In genomic region chr10:2392145-2392812, GRCh38 we compare ENCODE assay signal across 24 cellular contexts.
A peak's percentile ranks its signal among the peaks of the same experiment; 100 is the strongest.
DNase-seq lines count a peak whose midpoint lies in the region; ATAC-seq and TF ChIP-seq lines count a peak whose summit lies in the region.
"Had no signal": no experiment of that assay in that cellular context is flagged by ENCODE, and none has a peak within 500 bp of the region (broad histone marks: within the 10 kb centered on the region; RNA-seq: fewer than 3 reads in every experiment).

No MANE protein-coding gene starts in this region.

- H3K4me3 ChIP-seq in AG10803 (ENCODE audit: low read length) (no peak overlapping the region), lower lobe of right lung (no peak overlapping the region)
- H3K4me3 ChIP-seq: body of pancreas, mucosa of descending colon, thoracic aorta had no signal

- H3K27me3 ChIP-seq in lower lobe of right lung (ENCODE audit: low read depth) = no peaks in the 10 kb centered on the region
- H3K27me3 ChIP-seq: body of pancreas had no signal

- ATAC-seq in lower lobe of right lung (peak; percentile 26 to 79), HG02763 (IDR thresholded peaks at IDR 0.05; ENCODE audit: unreplicated experiment) (no peak)
- ATAC-seq in activated CD8-positive, alpha-beta T cell treated with anti-CD3 and anti-CD28 coated beads, Interleukin-2, amount 10 ng/mL, durations not matched to agents 7 days and 5 days = no peak
- ATAC-seq: activated T-helper 17 cell treated with anti-CD3 and anti-CD28 coated beads, Interleukin-2, amount 50 U/mL, for 72 hours; body of pancreas; effector memory CD8-positive, alpha-beta T cell; left ventricle myocardium superior; mucosa of descending colon had no signal

- H3K4me3 Mint-ChIP-seq in activated CD8-positive, alpha-beta T cell treated with anti-CD3 and anti-CD28 coated beads, Interleukin-2, amount 10 ng/mL, durations not matched to agents 7 days and 5 days = no peak overlapping the region
- H3K4me3 Mint-ChIP-seq: activated naive CD8-positive, alpha-beta T cell treated with anti-CD3 and anti-CD28 coated beads for 36 hours; activated T-helper 17 cell treated with anti-CD3 and anti-CD28 coated beads, Interleukin-2, amount 50 U/mL, for 72 hours; CD8-positive, alpha-beta memory T cell; effector memory CD8-positive, alpha-beta T cell; HFFc6 had no signal

- POLR2A ChIA-PET in activated CD8-positive, alpha-beta T cell treated with anti-CD3 and anti-CD28 coated beads, Interleukin-2, amount 10 ng/mL, durations not matched to agents 7 days and 5 days (lab: Charles Lee) = no interaction called here

- H3K9me3 ChIP-seq in lower lobe of right lung = no peaks in the 10 kb centered on the region
- H3K9me3 ChIP-seq: body of pancreas, thoracic aorta had no signal

- no peak overlapping the region for H3K27ac Mint-ChIP-seq in activated CD8-positive, alpha-beta T cell treated with anti-CD3 and anti-CD28 coated beads, Interleukin-2, amount 10 ng/mL, durations not matched to agents 7 days and 5 days
- H3K27ac Mint-ChIP-seq: activated naive CD8-positive, alpha-beta T cell treated with anti-CD3 and anti-CD28 coated beads for 36 hours; activated T-helper 17 cell treated with anti-CD3 and anti-CD28 coated beads, Interleukin-2, amount 50 U/mL, for 72 hours; CD8-positive, alpha-beta memory T cell; effector memory CD8-positive, alpha-beta T cell; HFFc6 had no signal

- no peak for TF ChIP-seq CTCF in AG10803 (conservative IDR thresholded peaks at IDR 0.05; ENCODE audit: low read length)
- TF ChIP-seq CTCF in lower lobe of right lung (IDR thresholded peaks at IDR 0.05) = no peak

- no peaks in the 10 kb centered on the region for H3K4me1 Mint-ChIP-seq in activated CD8-positive, alpha-beta T cell treated with anti-CD3 and anti-CD28 coated beads, Interleukin-2, amount 10 ng/mL, durations not matched to agents 7 days and 5 days (ENCODE audit: low read depth)
- H3K4me1 Mint-ChIP-seq: activated naive CD8-positive, alpha-beta T cell treated with anti-CD3 and anti-CD28 coated beads for 36 hours; activated T-helper 17 cell treated with anti-CD3 and anti-CD28 coated beads, Interleukin-2, amount 50 U/mL, for 72 hours; CD8-positive, alpha-beta memory T cell had no signal

- no peaks in the 10 kb centered on the region for H3K9me3 Mint-ChIP-seq in activated CD8-positive, alpha-beta T cell treated with anti-CD3 and anti-CD28 coated beads, Interleukin-2, amount 10 ng/mL, durations not matched to agents 7 days and 5 days (ENCODE audit: insufficient read depth)
- H3K9me3 Mint-ChIP-seq: activated naive CD8-positive, alpha-beta T cell treated with anti-CD3 and anti-CD28 coated beads for 36 hours; activated T-helper 17 cell treated with anti-CD3 and anti-CD28 coated beads, Interleukin-2, amount 50 U/mL, for 72 hours; effector memory CD8-positive, alpha-beta T cell had no signal

- peak; percentile 1 for DNase-seq in AG10803 (ENCODE audit: low read depth)
- peak; percentile 38 for DNase-seq in HuH-7 (ENCODE audit: low spot score)
- DNase-seq in NCI-H748 treated with DMSO at 0.1 percent for 48 hours (lab: John Stamatoyannopoulos, UW) = peak; percentile 42
- no peak for DNase-seq in lower lobe of right lung
- no peak for DNase-seq in T-helper 2 cell
- DNase-seq in activated CD8-positive, alpha-beta T cell treated with anti-CD3 and anti-CD28 coated beads, Interleukin-2, amount 10 ng/mL, durations not matched to agents 7 days and 5 days = no peak
- DNase-seq: activated CD4-positive, alpha-beta T cell treated with anti-CD3 and anti-CD28 coated beads for 4 hours; activated naive CD8-positive, alpha-beta T cell treated with anti-CD3 and anti-CD28 coated beads for 36 hours; AML-193; body of pancreas; CD8-positive, alpha-beta memory T cell; effector memory CD8-positive, alpha-beta T cell; glutamatergic neuron; HFFc6; left ventricle myocardium superior; mucosa of descending colon; NCI-H1417 treated with DMSO at 0.1 percent for 48 hours; NCI-H524; posterior cingulate gyrus; SHP77; stimulated activated naive CD4-positive, alpha-beta T cell had no signal

- H3K36me3 ChIP-seq in lower lobe of right lung = no peaks in the 10 kb centered on the region
- H3K36me3 ChIP-seq: thoracic aorta had no signal

- H3K27ac ChIP-seq in lower lobe of right lung = no peak overlapping the region
- H3K27ac ChIP-seq: body of pancreas, thoracic aorta had no signal

- intact Hi-C loops in lower lobe of right lung (cut with DNase I) = no loop called here

- H3K36me3 Mint-ChIP-seq in activated CD8-positive, alpha-beta T cell treated with anti-CD3 and anti-CD28 coated beads, Interleukin-2, amount 10 ng/mL, durations not matched to agents 7 days and 5 days (ENCODE audit: low read depth) = no peaks in the 10 kb centered on the region
- H3K36me3 Mint-ChIP-seq: activated naive CD8-positive, alpha-beta T cell treated with anti-CD3 and anti-CD28 coated beads for 36 hours; CD8-positive, alpha-beta memory T cell had no signal

- CTCF ChIA-PET in activated CD8-positive, alpha-beta T cell treated with anti-CD3 and anti-CD28 coated beads, Interleukin-2, amount 10 ng/mL, durations not matched to agents 7 days and 5 days (lab: Charles Lee) = no interaction called here

- no peaks in the 10 kb centered on the region for H3K27me3 Mint-ChIP-seq in activated CD8-positive, alpha-beta T cell treated with anti-CD3 and anti-CD28 coated beads, Interleukin-2, amount 10 ng/mL, durations not matched to agents 7 days and 5 days (ENCODE audit: low read depth)
- H3K27me3 Mint-ChIP-seq: activated naive CD8-positive, alpha-beta T cell treated with anti-CD3 and anti-CD28 coated beads for 36 hours had no signal

- no peaks in the 10 kb centered on the region for H3K4me1 ChIP-seq in lower lobe of right lung
- H3K4me1 ChIP-seq: body of pancreas had no signal

Comparison
In these comparisons a context has a peak if more than half of its experiments do, and no peak if none do; other contexts are left out.
1. DNase-seq: peak in AG10803 (single experiment), HuH-7 (single experiment) and NCI-H748 treated with DMSO at 0.1 percent for 48 hours (single experiment); none in lower lobe of right lung (single experiment), T-helper 2 cell (0 of 5) and activated CD8-positive, alpha-beta T cell treated with anti-CD3 and anti-CD28 coated beads, Interleukin-2, amount 10 ng/mL, durations not matched to agents 7 days and 5 days (single experiment).
2. ATAC-seq: peak in lower lobe of right lung (2 of 2); none in HG02763 (single experiment) and activated CD8-positive, alpha-beta T cell treated with anti-CD3 and anti-CD28 coated beads, Interleukin-2, amount 10 ng/mL, durations not matched to agents 7 days and 5 days (single experiment).